ENCODE assay signal across 26 cellular contexts in the genomic region with DNA sequence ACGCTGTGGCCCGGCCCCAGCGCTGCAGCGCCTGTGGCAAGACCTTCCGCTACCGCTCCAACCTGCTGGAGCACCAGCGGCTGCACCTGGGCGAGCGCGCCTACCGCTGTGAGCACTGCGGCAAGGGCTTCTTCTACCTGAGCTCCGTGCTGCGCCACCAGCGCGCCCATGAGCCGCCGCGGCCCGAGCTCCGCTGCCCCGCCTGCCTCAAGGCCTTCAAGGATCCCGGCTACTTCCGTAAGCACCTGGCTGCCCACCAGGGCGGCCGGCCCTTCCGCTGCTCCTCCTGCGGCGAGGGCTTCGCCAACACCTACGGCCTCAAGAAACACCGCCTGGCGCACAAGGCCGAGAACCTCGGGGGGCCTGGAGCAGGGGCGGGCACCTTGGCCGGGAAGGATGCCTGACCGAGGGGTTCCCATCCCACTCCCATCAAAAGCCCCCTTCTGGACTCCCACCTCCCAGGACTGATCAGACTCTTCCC.
"Had no signal": no experiment of that assay in that cellular context is flagged by ENCODE, and none has a peak within 500 bp of the region (broad histone marks: within the 10 kb centered on the region; RNA-seq: fewer than 3 reads in every experiment).

No MANE protein-coding gene starts in this region.

- H3K4me3 ChIP-seq: dorsolateral prefrontal cortex, gastrocnemius medialis, left lung, smooth muscle cell, suprapubic skin, transverse colon, upper lobe of right lung, uterus had no signal

- H3K4me2 ChIP-seq: smooth muscle cell had no signal

- H3K27ac ChIP-seq: dorsolateral prefrontal cortex, left lung, parathyroid adenoma, suprapubic skin, transverse colon, upper lobe of right lung, uterus had no signal

- H3K9ac ChIP-seq: parathyroid adenoma had no signal

- H2AFZ ChIP-seq: parathyroid adenoma had no signal

- H3K4me3 Mint-ChIP-seq: naive thymus-derived CD4-positive, alpha-beta T cell; nephron progenitor cell; stimulated activated naive CD8-positive, alpha-beta T cell treated with anti-CD3 and anti-CD28 coated beads, Interleukin-15, amount 100 ng/mL, for 72 hours had no signal

- H3K27ac Mint-ChIP-seq: progenitor cell of endocrine pancreas; stimulated activated naive CD8-positive, alpha-beta T cell treated with anti-CD3 and anti-CD28 coated beads, Interleukin-15, amount 100 ng/mL, for 72 hours had no signal

- H3K9me3 Mint-ChIP-seq: naive thymus-derived CD4-positive, alpha-beta T cell; nephron progenitor cell; stimulated activated naive CD8-positive, alpha-beta T cell treated with anti-CD3 and anti-CD28 coated beads, Interleukin-15, amount 100 ng/mL, for 72 hours had no signal

- H3K27me3 ChIP-seq: dorsolateral prefrontal cortex, gastrocnemius medialis, left lung, suprapubic skin, transverse colon, upper lobe of right lung, uterus had no signal

- H3K36me3 ChIP-seq: uterus had no signal

- H3K9me3 ChIP-seq: gastrocnemius medialis, left lung, suprapubic skin, transverse colon, upper lobe of right lung, uterus had no signal

- H3K4me1 ChIP-seq: uterus had no signal

- DNase-seq: dorsolateral prefrontal cortex; effector CD4-positive, alpha-beta T cell; foreskin fibroblast; gastrocnemius medialis; head of caudate nucleus; left cardiac atrium; left lung; mesendoderm; midbrain; naive thymus-derived CD4-positive, alpha-beta T cell; nephron progenitor cell; stimulated activated CD4-positive, alpha-beta T cell treated with anti-CD3 and anti-CD28 coated beads, Interleukin-12 subunit alpha, Interleukin-12 subunit beta, amount 100 ng/mL, for 4 hours; stimulated activated CD4-positive, alpha-beta T cell treated with anti-CD3 and anti-CD28 coated beads, Interleukin-1b, Interleukin-23, amount 100 ng/mL, for 48 hours; stimulated activated CD4-positive, alpha-beta T cell treated with anti-CD3 and anti-CD28 coated beads, Interleukin-4, amount 100 ng/mL, for 1 hour; stimulated activated CD8-positive, alpha-beta memory T cell treated with anti-CD3 and anti-CD28 coated beads, Interleukin-4, amount 100 ng/mL, for 48 hours; stimulated activated naive CD4-positive, alpha-beta T cell; stimulated activated naive CD8-positive, alpha-beta T cell treated with anti-CD3 and anti-CD28 coated beads, Interleukin-15, amount 100 ng/mL, for 72 hours; transverse colon; upper lobe of right lung; uterus had no signal

- ATAC-seq: esophagus mucosa; gastrocnemius medialis; left cardiac atrium; left lung; naive thymus-derived CD4-positive, alpha-beta T cell; sciatic nerve; stimulated activated naive CD8-positive, alpha-beta T cell treated with anti-CD3 and anti-CD28 coated beads, Interleukin-15, amount 100 ng/mL, for 72 hours; upper lobe of right lung had no signal

- H3K27me3 Mint-ChIP-seq: naive thymus-derived CD4-positive, alpha-beta T cell; progenitor cell of endocrine pancreas; stimulated activated naive CD8-positive, alpha-beta T cell treated with anti-CD3 and anti-CD28 coated beads, Interleukin-15, amount 100 ng/mL, for 72 hours had no signal
